ENCODE assay signal across 1 cellular context in the genomic region with DNA sequence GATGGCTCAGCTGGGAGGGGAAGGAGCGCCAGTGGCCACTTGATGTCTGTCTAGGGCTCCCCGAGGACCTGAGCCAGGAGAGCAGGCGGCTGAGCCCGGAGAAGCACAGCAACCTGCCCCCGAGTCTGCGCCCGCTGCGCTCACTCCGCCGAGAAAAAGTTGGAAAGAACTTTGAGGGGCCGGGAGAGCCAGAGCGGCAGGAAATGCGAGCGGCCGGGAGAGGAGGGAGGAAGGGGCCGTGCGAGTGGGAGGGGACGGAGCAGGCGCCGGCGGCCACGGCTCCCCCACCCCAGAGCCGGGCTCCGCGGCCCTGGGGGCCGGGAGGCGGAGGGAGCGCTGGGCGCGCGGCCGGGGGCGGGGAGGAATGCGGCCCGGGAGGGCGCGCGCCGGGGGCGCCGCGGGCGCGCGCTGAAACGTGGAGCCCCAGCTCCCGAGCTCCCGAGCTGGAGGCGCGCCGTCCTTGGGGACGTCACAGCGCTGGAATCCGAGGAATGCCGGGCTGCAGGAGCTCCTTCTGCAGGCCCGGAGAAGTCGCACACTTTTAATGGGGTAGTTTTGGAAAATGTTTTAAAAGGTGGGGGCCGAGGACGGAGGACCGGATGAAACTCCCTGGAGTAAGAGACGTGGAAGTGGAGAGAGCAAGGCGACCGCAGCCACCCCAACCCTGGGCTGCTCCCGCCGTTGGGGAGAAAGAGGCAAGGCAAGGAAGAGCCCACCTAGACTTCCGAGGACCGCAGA.
TF ChIP-seq lines count a peak whose summit lies in the region.

A gene (minus strand): TSS at position 167 of the 738 bp plus-strand sequence. CDS start 86,799 bp downstream, outside the sequence.

TF ChIP-seq in HepG2, 621 proteins besides CTCF, POLR2A, EP300 and RAD21 (continued from another document and continues in another):
- TF ChIP-seq, protein P1, sequence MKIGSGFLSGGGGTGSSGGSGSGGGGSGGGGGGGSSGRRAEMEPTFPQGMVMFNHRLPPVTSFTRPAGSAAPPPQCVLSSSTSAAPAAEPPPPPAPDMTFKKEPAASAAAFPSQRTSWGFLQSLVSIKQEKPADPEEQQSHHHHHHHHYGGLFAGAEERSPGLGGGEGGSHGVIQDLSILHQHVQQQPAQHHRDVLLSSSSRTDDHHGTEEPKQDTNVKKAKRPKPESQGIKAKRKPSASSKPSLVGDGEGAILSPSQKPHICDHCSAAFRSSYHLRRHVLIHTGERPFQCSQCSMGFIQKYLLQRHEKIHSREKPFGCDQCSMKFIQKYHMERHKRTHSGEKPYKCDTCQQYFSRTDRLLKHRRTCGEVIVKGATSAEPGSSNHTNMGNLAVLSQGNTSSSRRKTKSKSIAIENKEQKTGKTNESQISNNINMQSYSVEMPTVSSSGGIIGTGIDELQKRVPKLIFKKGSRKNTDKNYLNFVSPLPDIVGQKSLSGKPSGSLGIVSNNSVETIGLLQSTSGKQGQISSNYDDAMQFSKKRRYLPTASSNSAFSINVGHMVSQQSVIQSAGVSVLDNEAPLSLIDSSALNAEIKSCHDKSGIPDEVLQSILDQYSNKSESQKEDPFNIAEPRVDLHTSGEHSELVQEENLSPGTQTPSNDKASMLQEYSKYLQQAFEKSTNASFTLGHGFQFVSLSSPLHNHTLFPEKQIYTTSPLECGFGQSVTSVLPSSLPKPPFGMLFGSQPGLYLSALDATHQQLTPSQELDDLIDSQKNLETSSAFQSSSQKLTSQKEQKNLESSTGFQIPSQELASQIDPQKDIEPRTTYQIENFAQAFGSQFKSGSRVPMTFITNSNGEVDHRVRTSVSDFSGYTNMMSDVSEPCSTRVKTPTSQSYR (CRISPR knock-in tag; IDR thresholded peaks at IDR 0.05; ENCODE audit: borderline replicate concordance): no peak
- TF ChIP-seq FOXK1 (CRISPR knock-in tag; IDR thresholded peaks at IDR 0.05; ENCODE audit: borderline replicate concordance, low read depth) (no peak), ZNF446 (CRISPR knock-in tag; IDR thresholded peaks at IDR 0.05) (no peak), ZNF841 (CRISPR knock-in tag; IDR thresholded peaks at IDR 0.05; ENCODE audit: borderline replicate concordance) (no peak), ZNF382 (CRISPR knock-in tag; IDR thresholded peaks at IDR 0.05; ENCODE audit: borderline replicate concordance) (no peak), HOXA5 (CRISPR knock-in tag; IDR thresholded peaks at IDR 0.05) (no peak), ELF4 (CRISPR knock-in tag; IDR thresholded peaks at IDR 0.05; ENCODE audit: borderline replicate concordance) (no peak), CC2D1A (CRISPR knock-in tag; IDR thresholded peaks at IDR 0.05) (no peak), ZNF761 (CRISPR knock-in tag; conservative IDR thresholded peaks at IDR 0.05) (no peak), PLRG1 (conservative IDR thresholded peaks at IDR 0.05) (no peak), CBFB (CRISPR knock-in tag; IDR thresholded peaks at IDR 0.05) (no peak), SMARCC2 (IDR thresholded peaks at IDR 0.05) (no peak), FOXA1 (IDR thresholded peaks at IDR 0.05) (no peak), FOXA1 (CRISPR knock-in tag; IDR thresholded peaks at IDR 0.05) (no peak), DMAP1 (CRISPR knock-in tag; IDR thresholded peaks at IDR 0.05) (peak; percentile 11), SIN3B (IDR thresholded peaks at IDR 0.05; ENCODE audit: low read length) (no peak), ZC3H4 (CRISPR knock-in tag; IDR thresholded peaks at IDR 0.05; ENCODE audit: borderline replicate concordance) (no peak), KDM1A (CRISPR knock-in tag; IDR thresholded peaks at IDR 0.05) (no peak), ADNP (CRISPR knock-in tag; IDR thresholded peaks at IDR 0.05) (no peak), RARA (CRISPR knock-in tag; IDR thresholded peaks at IDR 0.05) (no peak), ZFP37 (CRISPR knock-in tag; IDR thresholded peaks at IDR 0.05; ENCODE audit: borderline replicate concordance) (no peak), MAFF (IDR thresholded peaks at IDR 0.05; ENCODE audit: low read depth, low read length) (no peak), ZNF549 (CRISPR knock-in tag; IDR thresholded peaks at IDR 0.05) (no peak), ZNF773 (CRISPR knock-in tag; IDR thresholded peaks at IDR 0.05; ENCODE audit: borderline replicate concordance) (no peak), CBX1 (IDR thresholded peaks at IDR 0.05; ENCODE audit: low read depth) (no peak), ZNF44 (CRISPR knock-in tag; IDR thresholded peaks at IDR 0.05) (no peak; the same call in 1 of the 2 replicates), KLF9 (CRISPR knock-in tag; IDR thresholded peaks at IDR 0.05; ENCODE audit: low read depth) (no peak), ZSCAN31 (CRISPR knock-in tag; IDR thresholded peaks at IDR 0.05; ENCODE audit: low read depth) (no peak), U2AF2 (IDR thresholded peaks at IDR 0.05; ENCODE audit: low read depth, low read length) (no peak), RFXANK (CRISPR knock-in tag; IDR thresholded peaks at IDR 0.05) (no peak), SOX6 (IDR thresholded peaks at IDR 0.05) (no peak), SOX6 (CRISPR knock-in tag; IDR thresholded peaks at IDR 0.05) (no peak), ZNF850 (CRISPR knock-in tag; conservative IDR thresholded peaks at IDR 0.05) (no peak), SNAPC2 (CRISPR knock-in tag; IDR thresholded peaks at IDR 0.05) (no peak), NPAS2 (CRISPR knock-in tag; IDR thresholded peaks at IDR 0.05; ENCODE audit: borderline replicate concordance) (no peak), ARNTL (CRISPR knock-in tag; IDR thresholded peaks at IDR 0.05) (no peak), SRSF1 (optimal IDR thresholded peaks at IDR 0.05; ENCODE audit: low read depth, low read length) (no peak), POGZ (CRISPR knock-in tag; IDR thresholded peaks at IDR 0.05) (no peak; the same call in none of the 2 replicates), MIER2 (CRISPR knock-in tag; IDR thresholded peaks at IDR 0.05) (no peak), CREM (IDR thresholded peaks at IDR 0.05) (no peak), CREM (CRISPR knock-in tag; IDR thresholded peaks at IDR 0.05) (no peak), ZNF101 (CRISPR knock-in tag; IDR thresholded peaks at IDR 0.05; ENCODE audit: borderline replicate concordance, low read depth) (no peak), ZFP41 (CRISPR knock-in tag; IDR thresholded peaks at IDR 0.05; ENCODE audit: borderline replicate concordance) (no peak), ZNF616 (CRISPR knock-in tag; IDR thresholded peaks at IDR 0.05; ENCODE audit: low read depth) (no peak), ZNF558 (CRISPR knock-in tag; IDR thresholded peaks at IDR 0.05; ENCODE audit: borderline replicate concordance) (no peak), ZNF12 (CRISPR knock-in tag; IDR thresholded peaks at IDR 0.05) (no peak), HNRNPH1 (optimal IDR thresholded peaks at IDR 0.05; ENCODE audit: low read depth, low read length) (no peak)
- TF ChIP-seq, protein P2, sequence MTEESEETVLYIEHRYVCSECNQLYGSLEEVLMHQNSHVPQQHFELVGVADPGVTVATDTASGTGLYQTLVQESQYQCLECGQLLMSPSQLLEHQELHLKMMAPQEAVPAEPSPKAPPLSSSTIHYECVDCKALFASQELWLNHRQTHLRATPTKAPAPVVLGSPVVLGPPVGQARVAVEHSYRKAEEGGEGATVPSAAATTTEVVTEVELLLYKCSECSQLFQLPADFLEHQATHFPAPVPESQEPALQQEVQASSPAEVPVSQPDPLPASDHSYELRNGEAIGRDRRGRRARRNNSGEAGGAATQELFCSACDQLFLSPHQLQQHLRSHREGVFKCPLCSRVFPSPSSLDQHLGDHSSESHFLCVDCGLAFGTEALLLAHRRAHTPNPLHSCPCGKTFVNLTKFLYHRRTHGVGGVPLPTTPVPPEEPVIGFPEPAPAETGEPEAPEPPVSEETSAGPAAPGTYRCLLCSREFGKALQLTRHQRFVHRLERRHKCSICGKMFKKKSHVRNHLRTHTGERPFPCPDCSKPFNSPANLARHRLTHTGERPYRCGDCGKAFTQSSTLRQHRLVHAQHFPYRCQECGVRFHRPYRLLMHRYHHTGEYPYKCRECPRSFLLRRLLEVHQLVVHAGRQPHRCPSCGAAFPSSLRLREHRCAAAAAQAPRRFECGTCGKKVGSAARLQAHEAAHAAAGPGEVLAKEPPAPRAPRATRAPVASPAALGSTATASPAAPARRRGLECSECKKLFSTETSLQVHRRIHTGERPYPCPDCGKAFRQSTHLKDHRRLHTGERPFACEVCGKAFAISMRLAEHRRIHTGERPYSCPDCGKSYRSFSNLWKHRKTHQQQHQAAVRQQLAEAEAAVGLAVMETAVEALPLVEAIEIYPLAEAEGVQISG (CRISPR knock-in tag; IDR thresholded peaks at IDR 0.05): peak; percentile 33; the same call in 1 of the 2 replicates
- TF ChIP-seq, protein P3, sequence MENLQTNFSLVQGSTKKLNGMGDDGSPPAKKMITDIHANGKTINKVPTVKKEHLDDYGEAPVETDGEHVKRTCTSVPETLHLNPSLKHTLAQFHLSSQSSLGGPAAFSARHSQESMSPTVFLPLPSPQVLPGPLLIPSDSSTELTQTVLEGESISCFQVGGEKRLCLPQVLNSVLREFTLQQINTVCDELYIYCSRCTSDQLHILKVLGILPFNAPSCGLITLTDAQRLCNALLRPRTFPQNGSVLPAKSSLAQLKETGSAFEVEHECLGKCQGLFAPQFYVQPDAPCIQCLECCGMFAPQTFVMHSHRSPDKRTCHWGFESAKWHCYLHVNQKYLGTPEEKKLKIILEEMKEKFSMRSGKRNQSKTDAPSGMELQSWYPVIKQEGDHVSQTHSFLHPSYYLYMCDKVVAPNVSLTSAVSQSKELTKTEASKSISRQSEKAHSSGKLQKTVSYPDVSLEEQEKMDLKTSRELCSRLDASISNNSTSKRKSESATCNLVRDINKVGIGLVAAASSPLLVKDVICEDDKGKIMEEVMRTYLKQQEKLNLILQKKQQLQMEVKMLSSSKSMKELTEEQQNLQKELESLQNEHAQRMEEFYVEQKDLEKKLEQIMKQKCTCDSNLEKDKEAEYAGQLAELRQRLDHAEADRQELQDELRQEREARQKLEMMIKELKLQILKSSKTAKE (CRISPR knock-in tag; IDR thresholded peaks at IDR 0.05; ENCODE audit: borderline replicate concordance): no peak
- TF ChIP-seq, protein P4, sequence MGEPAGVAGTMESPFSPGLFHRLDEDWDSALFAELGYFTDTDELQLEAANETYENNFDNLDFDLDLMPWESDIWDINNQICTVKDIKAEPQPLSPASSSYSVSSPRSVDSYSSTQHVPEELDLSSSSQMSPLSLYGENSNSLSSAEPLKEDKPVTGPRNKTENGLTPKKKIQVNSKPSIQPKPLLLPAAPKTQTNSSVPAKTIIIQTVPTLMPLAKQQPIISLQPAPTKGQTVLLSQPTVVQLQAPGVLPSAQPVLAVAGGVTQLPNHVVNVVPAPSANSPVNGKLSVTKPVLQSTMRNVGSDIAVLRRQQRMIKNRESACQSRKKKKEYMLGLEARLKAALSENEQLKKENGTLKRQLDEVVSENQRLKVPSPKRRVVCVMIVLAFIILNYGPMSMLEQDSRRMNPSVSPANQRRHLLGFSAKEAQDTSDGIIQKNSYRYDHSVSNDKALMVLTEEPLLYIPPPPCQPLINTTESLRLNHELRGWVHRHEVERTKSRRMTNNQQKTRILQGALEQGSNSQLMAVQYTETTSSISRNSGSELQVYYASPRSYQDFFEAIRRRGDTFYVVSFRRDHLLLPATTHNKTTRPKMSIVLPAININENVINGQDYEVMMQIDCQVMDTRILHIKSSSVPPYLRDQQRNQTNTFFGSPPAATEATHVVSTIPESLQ (CRISPR knock-in tag; conservative IDR thresholded peaks at IDR 0.05): no peak
- TF ChIP-seq, protein P5, sequence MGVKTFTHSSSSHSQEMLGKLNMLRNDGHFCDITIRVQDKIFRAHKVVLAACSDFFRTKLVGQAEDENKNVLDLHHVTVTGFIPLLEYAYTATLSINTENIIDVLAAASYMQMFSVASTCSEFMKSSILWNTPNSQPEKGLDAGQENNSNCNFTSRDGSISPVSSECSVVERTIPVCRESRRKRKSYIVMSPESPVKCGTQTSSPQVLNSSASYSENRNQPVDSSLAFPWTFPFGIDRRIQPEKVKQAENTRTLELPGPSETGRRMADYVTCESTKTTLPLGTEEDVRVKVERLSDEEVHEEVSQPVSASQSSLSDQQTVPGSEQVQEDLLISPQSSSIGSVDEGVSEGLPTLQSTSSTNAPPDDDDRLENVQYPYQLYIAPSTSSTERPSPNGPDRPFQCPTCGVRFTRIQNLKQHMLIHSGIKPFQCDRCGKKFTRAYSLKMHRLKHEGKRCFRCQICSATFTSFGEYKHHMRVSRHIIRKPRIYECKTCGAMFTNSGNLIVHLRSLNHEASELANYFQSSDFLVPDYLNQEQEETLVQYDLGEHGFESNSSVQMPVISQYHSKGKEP (CRISPR knock-in tag; IDR thresholded peaks at IDR 0.05): no peak
- TF ChIP-seq, protein P6, sequence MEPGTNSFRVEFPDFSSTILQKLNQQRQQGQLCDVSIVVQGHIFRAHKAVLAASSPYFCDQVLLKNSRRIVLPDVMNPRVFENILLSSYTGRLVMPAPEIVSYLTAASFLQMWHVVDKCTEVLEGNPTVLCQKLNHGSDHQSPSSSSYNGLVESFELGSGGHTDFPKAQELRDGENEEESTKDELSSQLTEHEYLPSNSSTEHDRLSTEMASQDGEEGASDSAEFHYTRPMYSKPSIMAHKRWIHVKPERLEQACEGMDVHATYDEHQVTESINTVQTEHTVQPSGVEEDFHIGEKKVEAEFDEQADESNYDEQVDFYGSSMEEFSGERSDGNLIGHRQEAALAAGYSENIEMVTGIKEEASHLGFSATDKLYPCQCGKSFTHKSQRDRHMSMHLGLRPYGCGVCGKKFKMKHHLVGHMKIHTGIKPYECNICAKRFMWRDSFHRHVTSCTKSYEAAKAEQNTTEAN (CRISPR knock-in tag; conservative IDR thresholded peaks at IDR 0.05): no peak
- TF ChIP-seq, protein P7, sequence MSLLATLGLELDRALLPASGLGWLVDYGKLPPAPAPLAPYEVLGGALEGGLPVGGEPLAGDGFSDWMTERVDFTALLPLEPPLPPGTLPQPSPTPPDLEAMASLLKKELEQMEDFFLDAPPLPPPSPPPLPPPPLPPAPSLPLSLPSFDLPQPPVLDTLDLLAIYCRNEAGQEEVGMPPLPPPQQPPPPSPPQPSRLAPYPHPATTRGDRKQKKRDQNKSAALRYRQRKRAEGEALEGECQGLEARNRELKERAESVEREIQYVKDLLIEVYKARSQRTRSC (CRISPR knock-in tag; IDR thresholded peaks at IDR 0.05; ENCODE audit: low read depth): no peak
- TF ChIP-seq, protein P8, sequence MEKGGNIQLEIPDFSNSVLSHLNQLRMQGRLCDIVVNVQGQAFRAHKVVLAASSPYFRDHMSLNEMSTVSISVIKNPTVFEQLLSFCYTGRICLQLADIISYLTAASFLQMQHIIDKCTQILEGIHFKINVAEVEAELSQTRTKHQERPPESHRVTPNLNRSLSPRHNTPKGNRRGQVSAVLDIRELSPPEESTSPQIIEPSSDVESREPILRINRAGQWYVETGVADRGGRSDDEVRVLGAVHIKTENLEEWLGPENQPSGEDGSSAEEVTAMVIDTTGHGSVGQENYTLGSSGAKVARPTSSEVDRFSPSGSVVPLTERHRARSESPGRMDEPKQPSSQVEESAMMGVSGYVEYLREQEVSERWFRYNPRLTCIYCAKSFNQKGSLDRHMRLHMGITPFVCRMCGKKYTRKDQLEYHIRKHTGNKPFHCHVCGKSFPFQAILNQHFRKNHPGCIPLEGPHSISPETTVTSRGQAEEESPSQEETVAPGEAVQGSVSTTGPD (CRISPR knock-in tag; IDR thresholded peaks at IDR 0.05): no peak
- TF ChIP-seq, protein P9, sequence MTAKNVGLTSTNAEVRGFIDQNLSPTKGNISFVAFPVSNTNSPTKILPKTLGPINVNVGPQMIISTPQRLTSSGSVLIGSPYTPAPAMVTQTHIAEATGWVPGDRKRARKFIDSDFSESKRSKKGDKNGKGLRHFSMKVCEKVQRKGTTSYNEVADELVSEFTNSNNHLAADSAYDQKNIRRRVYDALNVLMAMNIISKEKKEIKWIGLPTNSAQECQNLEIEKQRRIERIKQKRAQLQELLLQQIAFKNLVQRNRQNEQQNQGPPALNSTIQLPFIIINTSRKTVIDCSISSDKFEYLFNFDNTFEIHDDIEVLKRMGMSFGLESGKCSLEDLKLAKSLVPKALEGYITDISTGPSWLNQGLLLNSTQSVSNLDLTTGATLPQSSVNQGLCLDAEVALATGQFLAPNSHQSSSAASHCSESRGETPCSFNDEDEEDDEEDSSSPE (CRISPR knock-in tag; IDR thresholded peaks at IDR 0.05): no peak
